Comparison of ENCODE assay signal across 33 cellular contexts in genomic region chr11:79348976-79349682, GRCh38.
"Had no signal": no experiment of that assay in that cellular context is flagged by ENCODE, and none has a peak within 500 bp of the region (broad histone marks: within the 10 kb centered on the region; RNA-seq: fewer than 3 reads in every experiment).

No MANE protein-coding gene starts in this region.

- H3K27ac ChIP-seq: adrenal gland, body of pancreas, cardiac muscle cell, WERI-Rb-1 had no signal

- H3K27me3 ChIP-seq: adrenal gland, body of pancreas, cardiac muscle cell had no signal

- H3K4me1 ChIP-seq: adrenal gland, body of pancreas had no signal

- DNase-seq: activated CD4-positive, alpha-beta memory T cell treated with anti-CD3 and anti-CD28 coated beads for 36 hours; activated CD4-positive, alpha-beta T cell treated with anti-CD3 and anti-CD28 coated beads for 1 hour; activated CD4-positive, alpha-beta T cell treated with anti-CD3 and anti-CD28 coated beads for 36 hours; activated CD4-positive, alpha-beta T cell treated with anti-CD3 and anti-CD28 coated beads for 48 hours; activated CD4-positive, alpha-beta T cell treated with anti-CD3 and anti-CD28 coated beads, Interleukin-2, amount 50 U/mL, for 1 hour; activated CD4-positive, alpha-beta T cell treated with anti-CD3 and anti-CD28 coated beads, Interleukin-2, amount 50 U/mL, for 4 hours; activated CD4-positive, CD25-positive, alpha-beta regulatory T cell; activated CD8-positive, alpha-beta memory T cell treated with anti-CD3 and anti-CD28 coated beads, Interleukin-2, amount 50 U/mL, for 4 hours; activated CD8-positive, alpha-beta T cell treated with anti-CD3 and anti-CD28 coated beads for 36 hours; activated effector memory CD4-positive, alpha-beta T cell treated with anti-CD3 and anti-CD28 coated beads, Interleukin-2, amount 50 U/mL, for 16 hours; activated gamma-delta T cell treated with Interleukin-2 at 50 U/mL for 16 hours; activated naive CD4-positive, alpha-beta T cell; activated naive CD4-positive, alpha-beta T cell treated with anti-CD3 and anti-CD28 coated beads for 36 hours; activated naive CD4-positive, alpha-beta T cell treated with anti-CD3 and anti-CD28 coated beads, Interleukin-2, amount 50 U/mL, for 16 hours; activated naive CD8-positive, alpha-beta T cell treated with anti-CD3 and anti-CD28 coated beads for 36 hours; activated T-cell treated with anti-CD3 and anti-CD28 coated beads for 4 hours; activated T-cell treated with anti-CD3 and anti-CD28 coated beads, Interleukin-2, amount 50 U/mL, for 1 hour; activated T-cell treated with anti-CD3 and anti-CD28 coated beads, Interleukin-2, amount 50 U/mL, for 4 hours; activated T-cell treated with anti-CD3 and anti-CD28 coated beads, Interleukin-2, amount 50 U/mL, for 72 hours; adrenal gland; amniotic stem cell; aorta; body of pancreas; cerebellar nuclear complex; T-helper 1 cell; T-helper 2 cell; T-helper 9 cell; WERI-Rb-1 had no signal

- H3K4me3 ChIP-seq: adrenal gland, body of pancreas, cardiac muscle cell had no signal

- H3K9me3 ChIP-seq: adrenal gland, body of pancreas had no signal

- ATAC-seq: activated CD4-positive, alpha-beta T cell treated with anti-CD3 and anti-CD28 coated beads for 36 hours; activated CD4-positive, CD25-positive, alpha-beta regulatory T cell treated with anti-CD3 and anti-CD28 coated beads, Interleukin-2, amount 50 U/mL, for 24 hours; activated CD8-positive, alpha-beta T cell treated with anti-CD3 and anti-CD28 coated beads for 36 hours; activated naive CD4-positive, alpha-beta T cell treated with anti-CD3 and anti-CD28 coated beads, Interleukin-2, amount 50 U/mL, for 72 hours; activated T-cell treated with anti-CD3 and anti-CD28 coated beads, Interleukin-2, amount 50 U/mL, for 4 hours; activated T-cell treated with anti-CD3 and anti-CD28 coated beads, Interleukin-2, amount 50 U/mL, for 72 hours; activated T-helper 17 cell treated with anti-CD3 and anti-CD28 coated beads, Interleukin-2, amount 50 U/mL, for 72 hours; body of pancreas; WTC11 had no signal

- H3K36me3 ChIP-seq: adrenal gland, cardiac muscle cell, WERI-Rb-1 had no signal
